ENCODE assay signal across 8 cellular contexts in genomic region chr1:42922687-42923366, GRCh38. TPM values are rescaled to one million over a fixed set of nuclear protein-coding genes. Genes with fewer than 3 reads are reported as not detected.
DNase-seq lines count a peak whose midpoint lies in the region; ATAC-seq and TF ChIP-seq lines count a peak whose summit lies in the region.

No MANE protein-coding gene starts in this region.

- no peaks in the 10 kb centered on the region for H3K27me3 Mint-ChIP-seq in T-cell

- peak overlapping the region; percentile 82 to 92 for H3K27ac Mint-ChIP-seq in T-cell

- H3K4me1 Mint-ChIP-seq in T-cell, result peaks cover 21 to 32% (median 30%) of the 10 kb centered on the region in 3 donors

- DNase-seq in COLO668 (lab: John Stamatoyannopoulos, UW; ENCODE audit: unreplicated experiment), result peak; percentile 71
- DNase-seq in NCI-H146 treated with DMSO at 0.1 percent for 48 hours (lab: John Stamatoyannopoulos, UW; ENCODE audit: unreplicated experiment), result peak; percentile 25
- DNase-seq in T-cell, result peak in 26 of 34 experiments; percentile 28 to 62 (median 48)
- peak; percentile 93 for DNase-seq in cerebellar cortex (ENCODE audit: low spot score)
- DNase-seq in kidney epithelial cell (ENCODE audit: low read depth), result peak; percentile 53
- peak; percentile 32 for DNase-seq in stimulated activated CD8-positive, alpha-beta memory T cell treated with anti-CD3 and anti-CD28 coated beads, Interleukin-15, amount 100 ng/mL, for 1 hour (ENCODE audit: low read depth)

- peak overlapping the region; percentile 82 to 95 (median 86) for H3K4me3 Mint-ChIP-seq in T-cell

- H3K4me3 ChIP-seq in kidney epithelial cell (ENCODE audit: low read depth, low read length), result no peak overlapping the region

- peaks cover 14% of the 10 kb centered on the region for H3K36me3 Mint-ChIP-seq in T-cell

- TF ChIP-seq CTCF in kidney epithelial cell (IDR thresholded peaks at IDR 0.05; ENCODE audit: insufficient read depth, low read length, poor library complexity, severe bottlenecking), result peak; percentile 86

- no peaks in the 10 kb centered on the region for H3K9me3 Mint-ChIP-seq in T-cell

- ATAC-seq in GM21528 (IDR thresholded peaks at IDR 0.05; ENCODE audit: low FRiP score, unreplicated experiment), result peak; percentile 36
- peak; percentile 38 to 47 (median 40) for ATAC-seq in T-cell (replicated peaks in 1 of 4)
- no peak for ATAC-seq in GM21619 (IDR thresholded peaks at IDR 0.05; ENCODE audit: unreplicated experiment)

- CTCF ChIA-PET in T-cell (lab: Charles Lee), result interaction anchor here (0.6 to 6.0 kb wide), 18 partner anchors 9 to 1030 kb away, joined by 3 to 97 read pairs (median 6); no protein-coding TSS in a partner anchor

- H3K36me3 ChIP-seq in kidney epithelial cell (ENCODE audit: control insufficient read depth, insufficient read depth, low read length), result peaks cover 1% of the 10 kb centered on the region

- H3K27me3 ChIP-seq in kidney epithelial cell (ENCODE audit: control insufficient read depth, insufficient read depth, low read length), result no peaks in the 10 kb centered on the region

- POLR2A ChIA-PET in T-cell (lab: Charles Lee), result no interaction called here

RNA-seq across cellular contexts. Expression of gene SLC2A1, which starts 35.8 kb away (rescaled TPM):
- total RNA-seq in T-cell (10 to 100 TPM; 72.0 to 91.7 (median 83.9) TPM), kidney epithelial cell (573 and 1,021 TPM in 2 replicates)

Comparison
In these comparisons a context has a peak if more than half of its experiments do, and no peak if none do; other contexts are left out.
1. DNase-seq: peak in every context shown above with its lines; median percentile 93 in cerebellar cortex; 71 in COLO668; 53 in kidney epithelial cell; 48 in T-cell; 32 in stimulated activated CD8-positive, alpha-beta memory T cell treated with anti-CD3 and anti-CD28 coated beads, Interleukin-15, amount 100 ng/mL, for 1 hour; 25 in NCI-H146 treated with DMSO at 0.1 percent for 48 hours.